In genomic region chr17:45148183-45149036, GRCh38 we compare ENCODE assay signal across 8 cellular contexts. TPM values are rescaled to one million over a fixed set of nuclear protein-coding genes. Genes with fewer than 3 reads are reported as not detected.
A peak's percentile ranks its signal among the peaks of the same experiment; 100 is the strongest.
DNase-seq lines count a peak whose midpoint lies in the region; ATAC-seq and TF ChIP-seq lines count a peak whose summit lies in the region.

Gene HEXIM1 (plus strand): TSS chr17:45148475. CDS start chr17:45149191, 716 bp downstream.

- intact Hi-C loops in natural killer cell (cut with micrococcal nuclease): loop anchor here (1.0 to 10.0 kb wide), 5 partner anchors 13 to 1046 kb away; partner anchors contain the start of genes ACBD4, HEXIM2, KANSL1 and MAP3K14

- peak within 1 kb of the TSS; percentile 98 to 100 for H3K27ac Mint-ChIP-seq in natural killer cell

- H3K27me3 ChIP-seq in H7 (ENCODE audit: control insufficient read depth, insufficient read depth, low read length): no peaks in the 10 kb centered on the region

- DNase-seq in EL: peak; percentile 100
- peak; percentile 98 for DNase-seq in H7
- peak; percentile 99 for DNase-seq in M059J (ENCODE audit: low read depth)
- peak; percentile 99 for DNase-seq in SHP77 (lab: John Stamatoyannopoulos, UW)
- peak; percentile 98 for DNase-seq in activated effector memory CD4-positive, alpha-beta T cell treated with Interleukin-2 at 50 U/mL for 16 hours
- peak; percentile 99 for DNase-seq in fibroblast of peridontal ligament (ENCODE audit: extremely low read depth)
- DNase-seq in natural killer cell: peak; percentile 99
- DNase-seq in stimulated activated naive CD4-positive, alpha-beta T cell treated with Interleukin-2 at 50 U/mL for 16 hours (lab: John Stamatoyannopoulos, UW): peak; percentile 99

- H3K4me1 Mint-ChIP-seq in natural killer cell: peaks cover 51 to 65% of the 10 kb centered on the region in 2 donors

- no peak for TF ChIP-seq CTCF in natural killer cell (IDR thresholded peaks at IDR 0.05)

- H3K4me3 ChIP-seq in H7 (ENCODE audit: insufficient read depth, low read depth, low read length): peak within 1 kb of the TSS; percentile 92

- H3K36me3 Mint-ChIP-seq in natural killer cell: peaks cover 6% of the 10 kb centered on the region

- peak; percentile 77 to 92 (median 82) for ATAC-seq in natural killer cell

- H3K36me3 ChIP-seq in H7 (replicated peaks; ENCODE audit: control insufficient read depth, insufficient read depth, low read length): no peaks in the 10 kb centered on the region

- no peaks in the 10 kb centered on the region for H3K9me3 Mint-ChIP-seq in natural killer cell

- H3K4me3 Mint-ChIP-seq in natural killer cell: peak within 1 kb of the TSS; percentile 100

- H3K27me3 Mint-ChIP-seq in natural killer cell (ENCODE audit: low read depth in 2 of 2): no peaks in the 10 kb centered on the region

RNA-seq across cellular contexts. Expression of gene HEXIM1, which starts in this region (rescaled TPM):
- 4.1 and 4.6 TPM in 2 replicates for total RNA-seq in H7 (2014; rRNA removed; shearing (Covaris generic))
- 3.4 and 8.0 TPM in 2 replicates for total RNA-seq in M059J (2014; rRNA removed; shearing (Covaris generic))
- total RNA-seq in natural killer cell: 10 to 100 TPM; 64.9 to 80.7 (median 79.8) TPM

Comparison
In these comparisons a context has a peak if more than half of its experiments do, and no peak if none do; other contexts are left out.
1. Peak in every context shown above with its lines: DNase-seq, ATAC-seq and H3K4me3 ChIP-seq.